8 cellular contexts compared by ENCODE assay signal in genomic region chr4:2413821-2414610, GRCh38. TPM values are rescaled to one million over a fixed set of nuclear protein-coding genes. Genes with fewer than 3 reads are reported as not detected.
A peak's percentile ranks its signal among the peaks of the same experiment; 100 is the strongest.
DNase-seq lines count a peak whose midpoint lies in the region; TF ChIP-seq lines count a peak whose summit lies in the region.

No MANE protein-coding gene starts in this region.

- H3K79me2 ChIP-seq in parathyroid adenoma = peaks cover 3% of the 10 kb centered on the region

- H2AFZ ChIP-seq in parathyroid adenoma = no peak overlapping the region

- no peaks in the 10 kb centered on the region for H3K27me3 ChIP-seq in colonic mucosa
- H3K27me3 ChIP-seq in parathyroid adenoma (ENCODE audit: control insufficient read depth, insufficient read depth, low read length) = no peaks in the 10 kb centered on the region

- POLR2A ChIA-PET in RWPE1 (lab: Yijun Ruan, JAX; ENCODE audit: low non-redundant PET) = no interaction called here

- H3K9me3 ChIP-seq in colonic mucosa (no peaks in the 10 kb centered on the region), parathyroid adenoma (ENCODE audit: control insufficient read depth, low read length) (no peaks in the 10 kb centered on the region)

- H3K27ac ChIP-seq in RWPE1 (peak overlapping the region; percentile 90), colonic mucosa (peak overlapping the region; percentile 78), parathyroid adenoma (peak overlapping the region; percentile 36)

- peak overlapping the region; percentile 39 to 73 for H3K9ac ChIP-seq in colonic mucosa (ENCODE audit: low read depth in 2 of 2, low read length in 2 of 2)
- no peak overlapping the region for H3K9ac ChIP-seq in parathyroid adenoma

- H3K4me3 ChIP-seq in colonic mucosa (peak overlapping the region; percentile 26), parathyroid adenoma (ENCODE audit: low read depth, low read length) (no peak overlapping the region)

- H3K36me3 ChIP-seq in colonic mucosa = no peaks in the 10 kb centered on the region
- H3K36me3 ChIP-seq in parathyroid adenoma (ENCODE audit: control insufficient read depth, insufficient read depth, low read length) = no peaks in the 10 kb centered on the region

- CTCF ChIA-PET in RWPE1 (lab: Yijun Ruan, JAX) = interaction anchor here (0.5 to 1.6 kb wide), 3 partner anchors 14 to 623 kb away, joined by 3 to 6 read pairs (median 3); no protein-coding TSS in a partner anchor

- H3K4me1 ChIP-seq in colonic mucosa (peaks cover 25% of the 10 kb centered on the region), parathyroid adenoma (no peaks in the 10 kb centered on the region)

- intact Hi-C loops in colonic mucosa (cut with DNase I) = no loop called here

- peak; percentile 40 for DNase-seq in EH (ENCODE audit: low read depth)
- no peak for DNase-seq in RWPE1 (ENCODE audit: low spot score)
- DNase-seq in colonic mucosa = peak; percentile 86
- DNase-seq in AG08396 (ENCODE audit: low spot score) = no peak
- no peak for DNase-seq in GM20000 (ENCODE audit: low spot score)
- no peak for DNase-seq in NCI-H187 (lab: John Stamatoyannopoulos, UW)
- no peak for DNase-seq in pons (ENCODE audit: low spot score)

- peak overlapping the region; percentile 50 for H3K4me2 ChIP-seq in parathyroid adenoma (ENCODE audit: low read length)

- TF ChIP-seq CTCF in RWPE1 (conservative IDR thresholded peaks at IDR 0.05; ENCODE audit: low read depth) = no peak
- no peak for TF ChIP-seq CTCF in colonic mucosa (IDR thresholded peaks at IDR 0.05)
- no peak for TF ChIP-seq CTCF in parathyroid adenoma (IDR thresholded peaks at IDR 0.05)
- no peak for TF ChIP-seq CTCF in GM20000 (IDR thresholded peaks at IDR 0.05; ENCODE audit: extremely low read depth, missing control alignments)

RNA-seq across cellular contexts. Expression of gene ZFYVE28, which starts 4.4 kb away (rescaled TPM):
- total RNA-seq in colonic mucosa = 10 to 100 TPM; 29.6 to 31.6 TPM

RNA-seq across cellular contexts. Expression of gene CFAP99, which starts 4.7 kb away (rescaled TPM):
- total RNA-seq in colonic mucosa = under 1 TPM; 0.32 to 0.49 TPM

RNA-seq across cellular contexts. Expression of gene RNF4, which starts 54.9 kb away (rescaled TPM):
- 10 to 100 TPM; 50.1 to 51.1 TPM for total RNA-seq in colonic mucosa

Comparison
In these comparisons a context has a peak if more than half of its experiments do, and no peak if none do; other contexts are left out.
1. DNase-seq: peak in EH (single experiment) and colonic mucosa (single experiment); none in RWPE1 (single experiment), AG08396 (single experiment), GM20000 (single experiment), NCI-H187 (0 of 2) and pons (single experiment).
2. H3K27ac ChIP-seq: peak in every context shown above with its lines; median percentile 90 in RWPE1; 78 in colonic mucosa; 36 in parathyroid adenoma.